In the genomic region with DNA sequence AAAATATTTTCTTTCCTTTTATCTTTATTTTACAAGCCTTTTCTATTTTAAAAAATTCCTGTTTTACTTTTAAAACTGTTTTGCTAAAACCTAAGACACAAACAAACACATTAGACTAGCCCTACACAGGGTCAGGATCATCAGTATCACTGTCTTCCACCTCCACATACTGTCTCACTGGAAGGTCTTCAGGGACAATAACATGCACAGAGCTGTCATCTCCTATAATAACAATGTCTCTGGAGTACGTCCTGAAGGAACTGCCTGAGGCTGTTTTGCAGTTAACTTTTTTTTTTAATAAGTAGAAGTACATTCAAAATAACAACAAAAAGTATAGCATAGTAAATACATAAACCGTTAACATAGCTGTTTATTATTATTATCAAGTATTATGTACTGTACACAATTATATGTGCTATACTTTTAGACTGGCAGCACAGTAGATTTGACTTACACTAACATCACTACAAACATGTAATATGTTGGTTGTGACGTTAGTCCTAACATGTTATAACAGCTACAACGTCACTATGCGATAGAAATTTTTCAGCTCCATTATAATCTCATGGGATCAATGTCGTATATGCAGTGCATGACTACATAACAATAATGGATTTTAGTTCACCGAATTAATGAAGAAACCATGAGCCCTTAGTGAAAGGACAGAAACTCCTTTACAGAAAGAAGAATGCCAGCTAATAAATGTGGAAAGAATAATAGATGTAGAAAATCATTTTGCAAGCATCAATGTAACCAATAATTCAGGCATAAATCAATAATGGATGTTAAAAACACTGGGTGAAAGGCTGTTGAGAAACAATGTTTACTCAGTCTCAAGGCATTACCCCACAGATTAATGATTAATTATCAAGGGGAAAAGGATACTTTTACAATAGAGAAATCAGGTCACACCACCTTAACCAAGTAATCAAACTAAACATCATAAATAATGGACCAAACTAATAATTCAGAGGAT, we compare ENCODE assay signal across 13 cellular contexts. TPM values are rescaled to one million over a fixed set of nuclear protein-coding genes. Genes with fewer than 3 reads are reported as not detected.
DNase-seq lines count a peak whose midpoint lies in the region; ATAC-seq and TF ChIP-seq lines count a peak whose summit lies in the region.
"Had no signal": no experiment of that assay in that cellular context is flagged by ENCODE, and none has a peak within 500 bp of the region (broad histone marks: within the 10 kb centered on the region; RNA-seq: fewer than 3 reads in every experiment).

No MANE protein-coding gene starts in this region.

- no peak for TF ChIP-seq CTCF in OCI-LY3 (IDR thresholded peaks at IDR 0.05; ENCODE audit: low read depth, low read length)

- H3K36me3 ChIP-seq in OCI-LY3 (replicated peaks; ENCODE audit: low read depth, low read length) = peaks cover 8% of the 10 kb centered on the region
- H3K36me3 ChIP-seq: uterus had no signal

- no peak overlapping the region for H3K4me3 Mint-ChIP-seq in activated CD8-positive, alpha-beta memory T cell treated with anti-CD3 and anti-CD28 coated beads, Interleukin-2, amount 10 ng/mL, durations not matched to agents 7 days and 5 days
- peak overlapping the region in 2 of 5 donors; percentile 29 to 57 for H3K4me3 Mint-ChIP-seq in immature natural killer cell
- H3K4me3 Mint-ChIP-seq in stimulated activated effector memory CD8-positive, alpha-beta T cell treated with anti-CD3 and anti-CD28 coated beads, Interleukin-12 subunit alpha, Interleukin-12 subunit beta, amount 100 ng/mL, for 72 hours = peak overlapping the region; percentile 17
- H3K4me3 Mint-ChIP-seq: activated T-cell treated with anti-CD3 and anti-CD28 coated beads, Interleukin-2, amount 50 U/mL, for 4 hours had no signal

- peak overlapping the region; percentile 41 for H3K27ac ChIP-seq in OCI-LY3 (ENCODE audit: low read length)
- H3K27ac ChIP-seq: uterus had no signal

- peak overlapping the region; percentile 7; the same call in 1 of the 2 replicates for H3K9ac ChIP-seq in OCI-LY3 (ENCODE audit: low read length)

- peaks cover 3% of the 10 kb centered on the region for H3K9me3 Mint-ChIP-seq in activated CD8-positive, alpha-beta memory T cell treated with anti-CD3 and anti-CD28 coated beads, Interleukin-2, amount 10 ng/mL, durations not matched to agents 7 days and 5 days (ENCODE audit: low read depth)
- H3K9me3 Mint-ChIP-seq in immature natural killer cell = no peaks in the 10 kb centered on the region
- H3K9me3 Mint-ChIP-seq in stimulated activated effector memory CD8-positive, alpha-beta T cell treated with anti-CD3 and anti-CD28 coated beads, Interleukin-12 subunit alpha, Interleukin-12 subunit beta, amount 100 ng/mL, for 72 hours = no peaks in the 10 kb centered on the region
- H3K9me3 Mint-ChIP-seq: activated T-cell treated with anti-CD3 and anti-CD28 coated beads, Interleukin-2, amount 50 U/mL, for 4 hours had no signal

- H3K27me3 Mint-ChIP-seq in activated CD8-positive, alpha-beta memory T cell treated with anti-CD3 and anti-CD28 coated beads, Interleukin-2, amount 10 ng/mL, durations not matched to agents 7 days and 5 days = no peaks in the 10 kb centered on the region
- peaks cover 0 to 2% (median 0%) of the 10 kb centered on the region in 3 donors for H3K27me3 Mint-ChIP-seq in immature natural killer cell (ENCODE audit: low read depth in 3 of 3)

- no peaks in the 10 kb centered on the region for H3K27me3 ChIP-seq in OCI-LY3 (ENCODE audit: low read depth, low read length)
- H3K27me3 ChIP-seq: uterus had no signal

- peaks cover 61% of the 10 kb centered on the region for H3K4me1 ChIP-seq in OCI-LY3 (ENCODE audit: low read length)
- H3K4me1 ChIP-seq: uterus had no signal

- no peaks in the 10 kb centered on the region for H3K9me3 ChIP-seq in OCI-LY3 (ENCODE audit: insufficient read depth, low read length)
- H3K9me3 ChIP-seq: uterus had no signal

- CTCF ChIA-PET in activated CD8-positive, alpha-beta memory T cell treated with anti-CD3 and anti-CD28 coated beads, Interleukin-2, amount 10 ng/mL, durations not matched to agents 7 days and 5 days (lab: Charles Lee) = interaction anchor here (0.9 to 1.6 kb wide), 7 partner anchors 12 to 153 kb away, joined by 3 to 8 read pairs (median 4); partner anchors contain the start of gene FBXW7

- H2AFZ ChIP-seq in OCI-LY3 (ENCODE audit: low read depth, low read length) = no peak overlapping the region

- H3K79me2 ChIP-seq in OCI-LY3 (ENCODE audit: low read length) = peaks cover 98% of the 10 kb centered on the region

- H3K27ac Mint-ChIP-seq in activated CD8-positive, alpha-beta memory T cell treated with anti-CD3 and anti-CD28 coated beads, Interleukin-2, amount 10 ng/mL, durations not matched to agents 7 days and 5 days = peak overlapping the region; percentile 84
- peak overlapping the region in 5 of 6 donors; percentile 51 to 80 (median 70) for H3K27ac Mint-ChIP-seq in immature natural killer cell
- H3K27ac Mint-ChIP-seq in stimulated activated effector memory CD8-positive, alpha-beta T cell treated with anti-CD3 and anti-CD28 coated beads, Interleukin-12 subunit alpha, Interleukin-12 subunit beta, amount 100 ng/mL, for 72 hours = peak overlapping the region; percentile 54

- no peak for ATAC-seq in activated CD8-positive, alpha-beta memory T cell treated with anti-CD3 and anti-CD28 coated beads, Interleukin-2, amount 10 ng/mL, durations not matched to agents 7 days and 5 days
- no peak for ATAC-seq in stimulated activated effector memory CD8-positive, alpha-beta T cell treated with anti-CD3 and anti-CD28 coated beads, Interleukin-12 subunit alpha, Interleukin-12 subunit beta, amount 100 ng/mL, for 72 hours
- no peak for ATAC-seq in HG03196 (IDR thresholded peaks at IDR 0.05; ENCODE audit: unreplicated experiment)

- peak overlapping the region; percentile 51 for H3K4me3 ChIP-seq in OCI-LY3 (ENCODE audit: low read length)
- H3K4me3 ChIP-seq: uterus had no signal

- peak overlapping the region; percentile 74 for H3K4me2 ChIP-seq in OCI-LY3 (ENCODE audit: low read length)

- H3K36me3 Mint-ChIP-seq in activated CD8-positive, alpha-beta memory T cell treated with anti-CD3 and anti-CD28 coated beads, Interleukin-2, amount 10 ng/mL, durations not matched to agents 7 days and 5 days = peaks cover 20% of the 10 kb centered on the region
- H3K36me3 Mint-ChIP-seq in immature natural killer cell = no peaks in the 10 kb centered on the region
- H3K36me3 Mint-ChIP-seq in stimulated activated effector memory CD8-positive, alpha-beta T cell treated with anti-CD3 and anti-CD28 coated beads, Interleukin-12 subunit alpha, Interleukin-12 subunit beta, amount 100 ng/mL, for 72 hours = no peaks in the 10 kb centered on the region

- peaks cover 46% of the 10 kb centered on the region for H3K4me1 Mint-ChIP-seq in activated CD8-positive, alpha-beta memory T cell treated with anti-CD3 and anti-CD28 coated beads, Interleukin-2, amount 10 ng/mL, durations not matched to agents 7 days and 5 days
- H3K4me1 Mint-ChIP-seq in immature natural killer cell = peaks cover 39 to 78% of the 10 kb centered on the region in 2 donors
- peaks cover 25% of the 10 kb centered on the region for H3K4me1 Mint-ChIP-seq in stimulated activated effector memory CD8-positive, alpha-beta T cell treated with anti-CD3 and anti-CD28 coated beads, Interleukin-12 subunit alpha, Interleukin-12 subunit beta, amount 100 ng/mL, for 72 hours

- H4K20me1 ChIP-seq in OCI-LY3 (ENCODE audit: insufficient read depth, low read length) = peaks cover 76% of the 10 kb centered on the region

- TF ChIP-seq POLR2A in erythroblast (IDR thresholded peaks at IDR 0.05; ENCODE audit: low read length) = no peak

- DNase-seq in activated CD8-positive, alpha-beta memory T cell treated with anti-CD3 and anti-CD28 coated beads, Interleukin-2, amount 10 ng/mL, durations not matched to agents 7 days and 5 days = no peak
- DNase-seq in activated CD8-positive, alpha-beta memory T cell treated with anti-CD3 and anti-CD28 coated beads, Interleukin-2, amount 50 U/mL, for 4 hours = no peak
- DNase-seq in immature natural killer cell (no peak), NCI-H1048 (lab: John Stamatoyannopoulos, UW) (no peak), erythroblast (lab: John Stamatoyannopoulos, UW) (no peak)
- no peak for DNase-seq in stimulated activated effector memory CD8-positive, alpha-beta T cell treated with anti-CD3 and anti-CD28 coated beads, Interleukin-12 subunit alpha, Interleukin-12 subunit beta, amount 100 ng/mL, for 72 hours (ENCODE audit: low spot score in 2 of 2)
- DNase-seq: activated T-cell treated with anti-CD3 and anti-CD28 coated beads, Interleukin-2, amount 50 U/mL, for 4 hours; glutamatergic neuron; NCI-H748 treated with DMSO at 0.1 percent for 48 hours; occipital lobe; uterus had no signal

RNA-seq across cellular contexts. Expression of gene FBXW7, which starts 49.2 kb away (rescaled TPM):
- 10 to 100 TPM; 49.3 to 62.9 TPM for total RNA-seq in activated CD8-positive, alpha-beta memory T cell treated with anti-CD3 and anti-CD28 coated beads, Interleukin-2, amount 10 ng/mL, durations not matched to agents 7 days and 5 days
- 10 to 100 TPM; 22.3 to 70.1 (median 59.4) TPM for polyA plus RNA-seq in immature natural killer cell
